ENCODE assay signal across 8 cellular contexts in genomic region chr13:113863511-113864302, GRCh38. TPM values are rescaled to one million over a fixed set of nuclear protein-coding genes. Genes with fewer than 3 reads are reported as not detected.
DNase-seq lines count a peak whose midpoint lies in the region; ATAC-seq and TF ChIP-seq lines count a peak whose summit lies in the region.

Gene GAS6 (minus strand): TSS chr13:113864076. CDS start chr13:113863920, 156 bp downstream.

- H3K27ac ChIP-seq in tibial nerve = peak within 1 kb of the TSS; percentile 18 to 88 (median 82)

- H3K4me3 ChIP-seq in WI38 (ENCODE audit: low read depth, low read length) (peak within 1 kb of the TSS; percentile 91), tibial nerve (peak within 1 kb of the TSS; percentile 56 to 73 (median 62))

- ATAC-seq in HG02642 (IDR thresholded peaks at IDR 0.05; ENCODE audit: poor library complexity, unreplicated experiment) (peak; percentile 40), GM18873 (IDR thresholded peaks at IDR 0.05; ENCODE audit: low FRiP score, unreplicated experiment) (no peak)

- TF ChIP-seq EP300 in tibial nerve (IDR thresholded peaks at IDR 0.05) = no peak

- TF ChIP-seq CTCF in WI38 (IDR thresholded peaks at IDR 0.05; ENCODE audit: low read depth, low read length) = no peak
- peak in 1 of 5 experiments; percentile 8 for TF ChIP-seq CTCF in tibial nerve (IDR thresholded peaks at IDR 0.05)

- peaks cover 0 to 45% (median 4%) of the 10 kb centered on the region in 4 donors for H3K4me1 ChIP-seq in tibial nerve

- H3K36me3 ChIP-seq in tibial nerve = no peaks in the 10 kb centered on the region

- no peaks in the 10 kb centered on the region for H3K9me3 ChIP-seq in tibial nerve

- 0 to 1% methylated on average over 40 to 75 of the region's 118 CpGs for WGBS in tibial nerve, 2 donors

- peak in 1 of 2 donors; percentile 34 for TF ChIP-seq POLR2A in tibial nerve (IDR thresholded peaks at IDR 0.05)

- DNase-seq in COLO668 (lab: John Stamatoyannopoulos, UW; ENCODE audit: unreplicated experiment) (peak; percentile 90), epidermal melanocyte (ENCODE audit: insufficient read length, low spot score) (peak; percentile 58), midbrain (lab: John Stamatoyannopoulos, UW) (peak; percentile 50), tibial nerve (ENCODE audit: low spot score in 2 of 2) (no peak), putamen (ENCODE audit: low spot score) (no peak)

- peaks cover 0 to 4% of the 10 kb centered on the region in 2 donors for H3K27me3 ChIP-seq in tibial nerve

RNA-seq across cellular contexts. Expression of gene GAS6, which starts in this region (rescaled TPM):
- 100 to 1,000 TPM; 317 to 697 (median 547) TPM for total RNA-seq in tibial nerve

Comparison
In these comparisons a context has a peak if more than half of its experiments do, and no peak if none do; other contexts are left out.
1. DNase-seq: peak in COLO668 (single experiment), epidermal melanocyte (single experiment) and midbrain (single experiment); none in tibial nerve (0 of 2) and putamen (single experiment).